2 cellular contexts compared by ENCODE assay signal in genomic region chr7:99929730-99930053, GRCh38.
TF ChIP-seq lines count a peak whose summit lies in the region.

No MANE protein-coding gene starts in this region.

TF ChIP-seq in SK-N-SH treated with all-trans-retinoic acid at 6 μM for 48 hours, 23 proteins besides CTCF, POLR2A, EP300 and RAD21 (continued from another document):
- TF ChIP-seq BACH2 (CRISPR knock-in tag; IDR thresholded peaks at IDR 0.05; ENCODE audit: borderline replicate concordance) = no peak
TF ChIP-seq in SK-N-SH treated with all-trans-retinoic acid at 6 μM for 48 hours: peak in this region for 0.

TF ChIP-seq in endothelial cell of umbilical vein, 7 proteins besides CTCF, POLR2A, EP300 and RAD21 (continued from another document):
- TF ChIP-seq MAX (IDR thresholded peaks at IDR 0.05; ENCODE audit: insufficient read depth, insufficient read length) = no peak
- TF ChIP-seq EZH2 (IDR thresholded peaks at IDR 0.05; ENCODE audit: borderline replicate concordance, low read depth, low read length, severe bottlenecking) = no peak
- TF ChIP-seq FOS (IDR thresholded peaks at IDR 0.05; ENCODE audit: borderline replicate concordance, insufficient read depth, low read length) = no peak
